In the genomic region with DNA sequence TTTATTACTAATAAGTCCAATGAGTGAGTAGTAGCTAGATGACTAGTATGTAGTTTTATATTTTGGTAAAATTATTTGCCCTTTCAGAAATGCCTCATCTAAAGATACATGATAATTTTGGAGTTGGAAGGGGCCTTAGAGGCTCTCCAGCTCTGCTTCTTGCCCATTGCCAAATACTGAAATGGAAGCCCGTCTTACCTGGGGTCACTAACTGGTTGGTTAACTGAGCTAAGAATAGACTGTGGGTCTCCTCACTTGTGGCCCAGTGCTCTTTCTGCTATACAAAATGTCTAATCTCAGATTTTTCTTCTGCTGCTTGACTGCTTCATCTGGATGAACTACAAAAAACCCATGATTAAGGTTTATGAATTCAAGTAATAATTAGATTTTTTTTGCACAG, we compare ENCODE assay signal across 1 cellular context.
TF ChIP-seq lines count a peak whose summit lies in the region.

No MANE protein-coding gene starts in this region.

TF ChIP-seq in IMR-90, 13 proteins besides CTCF, POLR2A, EP300 and RAD21 (continued from another document):
- TF ChIP-seq MXI1 (IDR thresholded peaks at IDR 0.05; ENCODE audit: borderline replicate concordance, low read depth, low read length), result no peak
- no peak for TF ChIP-seq CHD1 (IDR thresholded peaks at IDR 0.05; ENCODE audit: low read depth, low read length)
- TF ChIP-seq MAFK (IDR thresholded peaks at IDR 0.05; ENCODE audit: low read depth, low read length), result no peak
- no peak for TF ChIP-seq FOS (IDR thresholded peaks at IDR 0.05; ENCODE audit: low read depth, low read length)
- no peak for TF ChIP-seq CEBPB (IDR thresholded peaks at IDR 0.05; ENCODE audit: low read depth, low read length)
- TF ChIP-seq ELK1 (IDR thresholded peaks at IDR 0.05; ENCODE audit: borderline replicate concordance, low read depth, low read length), result no peak
TF ChIP-seq in IMR-90: peak in this region for 0.
